Comparison of ENCODE assay signal across 1 cellular context in genomic region chr1:171798311-171798710, GRCh38.
TF ChIP-seq lines count a peak whose summit lies in the region.

No MANE protein-coding gene starts in this region.

TF ChIP-seq in WTC11, 78 proteins besides CTCF, POLR2A, EP300 and RAD21 (continued from another document):
- no peak for TF ChIP-seq MAX (CRISPR knock-in tag; IDR thresholded peaks at IDR 0.05)
- no peak for TF ChIP-seq GABPB1 (CRISPR knock-in tag; IDR thresholded peaks at IDR 0.05)
- TF ChIP-seq, protein P1, sequence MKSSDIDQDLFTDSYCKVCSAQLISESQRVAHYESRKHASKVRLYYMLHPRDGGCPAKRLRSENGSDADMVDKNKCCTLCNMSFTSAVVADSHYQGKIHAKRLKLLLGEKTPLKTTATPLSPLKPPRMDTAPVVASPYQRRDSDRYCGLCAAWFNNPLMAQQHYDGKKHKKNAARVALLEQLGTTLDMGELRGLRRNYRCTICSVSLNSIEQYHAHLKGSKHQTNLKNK (CRISPR knock-in tag; IDR thresholded peaks at IDR 0.05), result no peak
